17 cellular contexts compared by ENCODE assay signal in the genomic region with DNA sequence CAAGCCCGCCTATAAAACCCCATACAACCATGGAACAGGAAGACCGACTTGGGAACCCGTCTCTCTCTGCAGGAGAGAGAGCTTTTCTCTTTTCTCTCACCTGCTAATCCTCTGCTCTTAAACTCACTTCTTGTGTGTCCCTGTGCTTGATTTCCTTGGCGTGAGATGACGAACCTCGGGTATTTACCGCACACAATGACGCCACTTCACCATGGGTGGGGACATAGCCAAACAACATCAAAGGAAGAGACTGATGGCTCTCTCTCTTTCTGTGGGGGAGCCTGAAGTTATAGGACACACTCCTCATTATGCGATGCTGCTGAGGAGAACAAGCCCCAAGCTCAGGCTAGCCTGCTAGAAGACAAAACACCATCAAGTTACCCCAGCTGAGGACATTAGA.
"Had no signal": no experiment of that assay in that cellular context is flagged by ENCODE, and none has a peak within 500 bp of the region (broad histone marks: within the 10 kb centered on the region; RNA-seq: fewer than 3 reads in every experiment).

No MANE protein-coding gene starts in this region.

- H2AFZ ChIP-seq: hepatocyte had no signal

- H3K4me1 ChIP-seq: foreskin keratinocyte had no signal

- H3K27ac Mint-ChIP-seq: activated B cell treated with CpG ODN at 0.5 μM for 24 hours; activated CD4-positive, alpha-beta memory T cell treated with anti-CD3 and anti-CD28 coated beads for 36 hours; activated naive CD8-positive, alpha-beta T cell; natural killer cell treated with Interleukin-12 subunit alpha and Interleukin-12 subunit beta and Interleukin-15 and Interleukin-18, amount 100 ng/mL, for 72 hours; stimulated activated naive B cell treated with anti-CD40 and anti-IgM and Interleukin-4, amounts not matched to agents 10 μg/mL and 1 μg/mL and 100 μg/mL, for 72 hours; T-helper 2 cell treated with Interferon-gamma antibody and Interleukin-4, amounts not matched to agents 5 μg/mL and 100 μg/mL, for 36 hours had no signal

- H3K4me3 Mint-ChIP-seq: activated B cell treated with CpG ODN at 0.5 μM for 24 hours; activated CD4-positive, alpha-beta memory T cell treated with anti-CD3 and anti-CD28 coated beads for 36 hours; activated naive CD8-positive, alpha-beta T cell; natural killer cell treated with Interleukin-12 subunit alpha and Interleukin-12 subunit beta and Interleukin-15 and Interleukin-18, amount 100 ng/mL, for 72 hours; stimulated activated naive B cell treated with anti-CD40 and anti-IgM and Interleukin-4, amounts not matched to agents 10 μg/mL and 1 μg/mL and 100 μg/mL, for 72 hours; T-helper 2 cell treated with Interferon-gamma antibody and Interleukin-4, amounts not matched to agents 5 μg/mL and 100 μg/mL, for 36 hours had no signal

- H3K36me3 Mint-ChIP-seq: activated CD4-positive, alpha-beta memory T cell treated with anti-CD3 and anti-CD28 coated beads for 36 hours; activated naive CD8-positive, alpha-beta T cell; natural killer cell treated with Interleukin-12 subunit alpha and Interleukin-12 subunit beta and Interleukin-15 and Interleukin-18, amount 100 ng/mL, for 72 hours; stimulated activated naive B cell treated with anti-CD40 and anti-IgM and Interleukin-4, amounts not matched to agents 10 μg/mL and 1 μg/mL and 100 μg/mL, for 72 hours had no signal

- H3K27me3 Mint-ChIP-seq: activated B cell treated with CpG ODN at 0.5 μM for 24 hours; stimulated activated naive B cell treated with anti-CD40 and anti-IgM and Interleukin-4, amounts not matched to agents 10 μg/mL and 1 μg/mL and 100 μg/mL, for 72 hours had no signal

- ATAC-seq: foreskin keratinocyte; left lobe of liver; natural killer cell treated with Interleukin-12 subunit alpha and Interleukin-12 subunit beta and Interleukin-15 and Interleukin-18, amount 100 ng/mL, for 72 hours; sciatic nerve; stimulated activated naive B cell treated with anti-CD40 and anti-IgM and Interleukin-4, amounts not matched to agents 10 μg/mL and 1 μg/mL and 100 μg/mL, for 72 hours had no signal

- H3K4me1 Mint-ChIP-seq: activated B cell treated with CpG ODN at 0.5 μM for 24 hours; stimulated activated naive B cell treated with anti-CD40 and anti-IgM and Interleukin-4, amounts not matched to agents 10 μg/mL and 1 μg/mL and 100 μg/mL, for 72 hours had no signal

- H3K4me3 ChIP-seq: cardiac muscle cell, hepatocyte, lung had no signal

- H3K27me3 ChIP-seq: cardiac muscle cell, foreskin keratinocyte, hepatocyte had no signal

- DNase-seq: activated B cell treated with CpG ODN at 0.5 μM for 24 hours; activated CD4-positive, alpha-beta memory T cell treated with anti-CD3 and anti-CD28 coated beads for 36 hours; activated CD4-positive, alpha-beta T cell treated with anti-CD3 and anti-CD28 coated beads for 4 hours; foreskin keratinocyte; kidney; nucleus accumbens; stimulated activated CD4-positive, alpha-beta T cell treated with anti-CD3 and anti-CD28 coated beads, Interleukin-4, amount 100 ng/mL, for 4 hours; stimulated activated naive B cell treated with anti-CD40 and anti-IgM and Interleukin-4, amounts not matched to agents 10 μg/mL and 1 μg/mL and 100 μg/mL, for 72 hours had no signal

- H3K4me2 ChIP-seq: hepatocyte had no signal

- H3K27ac ChIP-seq: cardiac muscle cell, epithelial cell of prostate, foreskin keratinocyte, hepatocyte had no signal

- H3K9me3 Mint-ChIP-seq: activated B cell treated with CpG ODN at 0.5 μM for 24 hours; activated CD4-positive, alpha-beta memory T cell treated with anti-CD3 and anti-CD28 coated beads for 36 hours; stimulated activated naive B cell treated with anti-CD40 and anti-IgM and Interleukin-4, amounts not matched to agents 10 μg/mL and 1 μg/mL and 100 μg/mL, for 72 hours; T-helper 2 cell treated with Interferon-gamma antibody and Interleukin-4, amounts not matched to agents 5 μg/mL and 100 μg/mL, for 36 hours had no signal

- H3K79me2 ChIP-seq: hepatocyte had no signal

- H3K36me3 ChIP-seq: cardiac muscle cell had no signal
